ENCODE assay signal across 13 cellular contexts in the genomic region with DNA sequence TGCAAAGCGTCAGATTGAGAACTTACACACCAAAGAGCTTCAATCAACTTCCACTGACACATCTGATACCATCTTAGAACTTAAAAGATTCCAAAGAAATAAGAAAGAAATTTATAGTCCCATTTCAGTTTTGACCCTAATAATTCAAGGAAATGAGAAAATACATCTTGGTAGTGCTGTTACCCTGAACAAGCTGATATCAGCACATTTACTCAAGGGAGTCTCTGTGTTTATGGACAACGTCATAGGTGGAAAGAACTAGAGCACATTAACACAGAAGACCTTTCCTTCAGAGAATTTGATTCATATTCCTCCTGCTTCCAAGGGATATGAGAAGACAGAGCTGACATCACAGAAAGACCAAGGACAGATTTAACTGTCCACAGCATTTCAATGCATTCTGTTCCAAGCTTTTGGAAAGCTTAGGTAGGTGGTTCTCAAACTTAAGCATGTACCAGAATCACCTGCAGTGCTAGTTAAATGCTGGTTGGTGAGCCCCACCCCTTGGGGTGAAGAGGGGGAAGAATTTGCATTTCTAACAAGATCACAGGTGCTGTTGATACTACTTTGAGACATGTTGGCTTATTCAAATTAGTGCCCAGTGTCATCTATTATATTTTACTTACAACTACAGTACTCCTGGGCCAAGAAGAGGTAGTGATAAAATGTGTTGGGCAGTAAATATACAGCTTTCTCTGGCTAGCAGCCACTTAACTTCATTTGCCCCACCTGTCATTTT.
"Had no signal": no experiment of that assay in that cellular context is flagged by ENCODE, and none has a peak within 500 bp of the region (broad histone marks: within the 10 kb centered on the region; RNA-seq: fewer than 3 reads in every experiment).

No MANE protein-coding gene starts in this region.

- ATAC-seq: foreskin keratinocyte; left colon; naive thymus-derived CD4-positive, alpha-beta T cell; right cardiac atrium had no signal

- H3K4me1 ChIP-seq: foreskin keratinocyte, upper lobe of left lung had no signal

- H3K27ac ChIP-seq: cardiac muscle cell, foreskin keratinocyte, neutrophil, upper lobe of left lung had no signal

- H3K4me1 Mint-ChIP-seq: activated CD4-positive, alpha-beta T cell treated with anti-CD3 and anti-CD28 coated beads, Interleukin-2, amount 10 ng/mL, durations not matched to agents 7 days and 5 days had no signal

- H3K4me3 Mint-ChIP-seq: activated CD4-positive, alpha-beta T cell treated with anti-CD3 and anti-CD28 coated beads, Interleukin-2, amount 10 ng/mL, durations not matched to agents 7 days and 5 days; activated naive CD4-positive, alpha-beta T cell treated with anti-CD3 and anti-CD28 coated beads for 36 hours; naive thymus-derived CD4-positive, alpha-beta T cell had no signal

- DNase-seq: activated CD4-positive, alpha-beta T cell treated with anti-CD3 and anti-CD28 coated beads, Interleukin-2, amount 10 ng/mL, durations not matched to agents 7 days and 5 days; activated CD8-positive, alpha-beta memory T cell treated with anti-CD3 and anti-CD28 coated beads for 24 hours; activated naive CD4-positive, alpha-beta T cell treated with anti-CD3 and anti-CD28 coated beads for 36 hours; foreskin keratinocyte; head of caudate nucleus; left colon; naive thymus-derived CD4-positive, alpha-beta T cell; right cardiac atrium; stimulated activated naive CD4-positive, alpha-beta T cell treated with Interleukin-2 at 50 U/mL for 16 hours; upper lobe of left lung had no signal

- H3K36me3 ChIP-seq: cardiac muscle cell, neutrophil had no signal

- H3K27ac Mint-ChIP-seq: activated CD4-positive, alpha-beta T cell treated with anti-CD3 and anti-CD28 coated beads, Interleukin-2, amount 10 ng/mL, durations not matched to agents 7 days and 5 days; activated naive CD4-positive, alpha-beta T cell treated with anti-CD3 and anti-CD28 coated beads for 36 hours; naive thymus-derived CD4-positive, alpha-beta T cell had no signal

- H3K27me3 ChIP-seq: cardiac muscle cell, foreskin keratinocyte, neutrophil, upper lobe of left lung had no signal

- H3K27me3 Mint-ChIP-seq: activated CD4-positive, alpha-beta T cell treated with anti-CD3 and anti-CD28 coated beads, Interleukin-2, amount 10 ng/mL, durations not matched to agents 7 days and 5 days; naive thymus-derived CD4-positive, alpha-beta T cell had no signal

- H3K9me3 ChIP-seq: neutrophil, upper lobe of left lung had no signal

- H3K4me3 ChIP-seq: cardiac muscle cell, lung, upper lobe of left lung had no signal
